Comparison of ENCODE assay signal across 8 cellular contexts in genomic region chr15:78938608-78939488, GRCh38. TPM values are rescaled to one million over a fixed set of nuclear protein-coding genes. Genes with fewer than 3 reads are reported as not detected.
DNase-seq lines count a peak whose midpoint lies in the region; ATAC-seq and TF ChIP-seq lines count a peak whose summit lies in the region.

No MANE protein-coding gene starts in this region.

- no peaks in the 10 kb centered on the region for H3K27me3 ChIP-seq in GM06990 (replicated peaks; ENCODE audit: control insufficient read depth, insufficient read depth, low read length)

- H3K36me3 ChIP-seq in GM06990 (ENCODE audit: control insufficient read depth, insufficient read depth, low read length): peaks cover 25% of the 10 kb centered on the region

- H3K36me3 Mint-ChIP-seq in dendritic cell treated with granulocyte-macrophage colony-stimulating factor and Interleukin-4, amounts not matched to agents 40 ng/mL and 50 ng/mL, for 4 days (ENCODE audit: low read depth): peaks cover 94% of the 10 kb centered on the region

- peak overlapping the region; percentile 55 for H3K4me3 ChIP-seq in GM06990 (replicated peaks; ENCODE audit: low read depth, low read length)

- peak overlapping the region; percentile 99 for H3K27ac Mint-ChIP-seq in dendritic cell treated with granulocyte-macrophage colony-stimulating factor and Interleukin-4, amounts not matched to agents 40 ng/mL and 50 ng/mL, for 4 days

- peak overlapping the region; percentile 57 for H3K4me3 Mint-ChIP-seq in dendritic cell treated with granulocyte-macrophage colony-stimulating factor and Interleukin-4, amounts not matched to agents 40 ng/mL and 50 ng/mL, for 4 days

- no peaks in the 10 kb centered on the region for H3K27me3 Mint-ChIP-seq in dendritic cell treated with granulocyte-macrophage colony-stimulating factor and Interleukin-4, amounts not matched to agents 40 ng/mL and 50 ng/mL, for 4 days

- H3K9me3 Mint-ChIP-seq in dendritic cell treated with granulocyte-macrophage colony-stimulating factor and Interleukin-4, amounts not matched to agents 40 ng/mL and 50 ng/mL, for 4 days: no peaks in the 10 kb centered on the region

- peaks cover 56% of the 10 kb centered on the region for H3K4me1 Mint-ChIP-seq in dendritic cell treated with granulocyte-macrophage colony-stimulating factor and Interleukin-4, amounts not matched to agents 40 ng/mL and 50 ng/mL, for 4 days (ENCODE audit: low read depth)

- no peak for TF ChIP-seq CTCF in GM06990 (IDR thresholded peaks at IDR 0.05; ENCODE audit: insufficient read depth, low read length, poor library complexity, severe bottlenecking)

- peak; percentile 75 for DNase-seq in GM06990 (ENCODE audit: extremely low read depth, insufficient read length)
- no peak for DNase-seq in DMS114 treated with DMSO at 0.1 percent for 48 hours (lab: John Stamatoyannopoulos, UW; ENCODE audit: unreplicated experiment)
- DNase-seq in DMS 273 treated with DMSO at 0.1 percent for 48 hours (lab: John Stamatoyannopoulos, UW): no peak
- no peak for DNase-seq in left colon
- DNase-seq in NCI-H69 (lab: John Stamatoyannopoulos, UW): no peak

- ATAC-seq in GM19395 (IDR thresholded peaks at IDR 0.05; ENCODE audit: unreplicated experiment) (peak; percentile 78), HG03432 (IDR thresholded peaks at IDR 0.05; ENCODE audit: unreplicated experiment) (peak; percentile 75), left colon (no peak)

- intact Hi-C loops in dendritic cell treated with granulocyte-macrophage colony-stimulating factor and Interleukin-4, amounts not matched to agents 40 ng/mL and 50 ng/mL, for 4 days (cut with micrococcal nuclease): loop anchor here (5.0 kb wide), 2 partner anchors 38 to 63 kb away; no protein-coding TSS in a partner anchor
- intact Hi-C loops in left colon (cut with DNase I, micrococcal nuclease): no loop called here

RNA-seq across cellular contexts. Expression of gene CTSH, which starts 6.0 kb away (rescaled TPM):
- total RNA-seq in left colon: 10 to 100 TPM; 25.6 to 66.7 TPM
